Comparison of ENCODE assay signal across 1 cellular context in the genomic region with DNA sequence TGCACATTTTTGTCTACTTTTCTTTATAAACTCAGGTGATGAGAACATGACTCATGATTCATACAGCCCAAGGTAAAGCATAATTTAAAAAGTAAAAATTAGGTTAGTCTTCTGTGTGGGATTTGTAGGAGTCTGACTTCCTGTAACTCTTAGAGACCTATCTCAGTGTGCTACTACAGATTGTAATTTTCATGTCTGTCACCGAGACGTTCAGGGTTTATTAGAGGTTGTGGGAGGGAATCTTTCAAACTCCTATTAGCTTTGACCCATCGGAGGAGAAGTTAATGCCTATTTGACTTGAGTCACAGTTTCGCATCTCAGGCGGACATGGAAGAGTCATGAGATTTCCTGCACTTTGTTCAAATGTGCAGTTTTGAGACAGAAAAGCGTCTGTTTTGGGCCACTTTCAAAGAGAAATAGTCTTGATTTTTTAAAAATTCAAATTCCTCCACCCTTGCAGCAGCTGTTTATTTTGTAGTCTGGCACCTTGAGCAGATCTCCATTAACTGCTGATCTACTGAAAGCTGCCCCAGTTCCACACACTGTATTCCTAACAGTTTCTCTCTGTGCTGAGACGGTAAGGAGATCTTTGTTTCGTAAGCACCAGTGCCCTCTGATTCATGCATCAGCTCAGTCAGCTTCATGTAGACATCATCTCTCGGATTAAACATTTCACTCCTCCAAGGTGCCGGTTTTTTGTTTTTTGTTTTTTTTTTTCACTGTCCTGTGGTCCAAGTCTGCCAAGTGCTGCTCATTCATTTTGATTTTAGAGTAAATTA.
A peak's percentile ranks its signal among the peaks of the same experiment; 100 is the strongest.
TF ChIP-seq lines count a peak whose summit lies in the region.

No MANE protein-coding gene starts in this region.

TF ChIP-seq in IMR-90, 13 proteins besides CTCF, POLR2A, EP300 and RAD21:
- peak; percentile 63; the same call in 1 of the 2 replicates for TF ChIP-seq CEBPB (IDR thresholded peaks at IDR 0.05; ENCODE audit: low read depth, low read length)
- TF ChIP-seq MAZ (IDR thresholded peaks at IDR 0.05; ENCODE audit: borderline replicate concordance, low read depth, low read length), result no peak
- peak; percentile 46 for TF ChIP-seq BHLHE40 (IDR thresholded peaks at IDR 0.05; ENCODE audit: low read depth, low read length)
- TF ChIP-seq SMC3 (IDR thresholded peaks at IDR 0.05; ENCODE audit: low read depth, low read length), result peak; percentile 5; the same call in 1 of the 2 replicates
- peak; percentile 14; the same call in 1 of the 2 replicates for TF ChIP-seq FOS (IDR thresholded peaks at IDR 0.05; ENCODE audit: low read depth, low read length)
- TF ChIP-seq, protein P1, sequence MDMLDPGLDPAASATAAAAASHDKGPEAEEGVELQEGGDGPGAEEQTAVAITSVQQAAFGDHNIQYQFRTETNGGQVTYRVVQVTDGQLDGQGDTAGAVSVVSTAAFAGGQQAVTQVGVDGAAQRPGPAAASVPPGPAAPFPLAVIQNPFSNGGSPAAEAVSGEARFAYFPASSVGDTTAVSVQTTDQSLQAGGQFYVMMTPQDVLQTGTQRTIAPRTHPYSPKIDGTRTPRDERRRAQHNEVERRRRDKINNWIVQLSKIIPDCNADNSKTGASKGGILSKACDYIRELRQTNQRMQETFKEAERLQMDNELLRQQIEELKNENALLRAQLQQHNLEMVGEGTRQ (IDR thresholded peaks at IDR 0.05; ENCODE audit: low read depth, low read length), result no peak
